Comparison of ENCODE assay signal across 16 cellular contexts in genomic region chr9:136990233-136990911, GRCh38. TPM values are rescaled to one million over a fixed set of nuclear protein-coding genes. Genes with fewer than 3 reads are reported as not detected.
A peak's percentile ranks its signal among the peaks of the same experiment; 100 is the strongest.
DNase-seq lines count a peak whose midpoint lies in the region; ATAC-seq and TF ChIP-seq lines count a peak whose summit lies in the region.
"Had no signal": no experiment of that assay in that cellular context is flagged by ENCODE, and none has a peak within 500 bp of the region (broad histone marks: within the 10 kb centered on the region; RNA-seq: fewer than 3 reads in every experiment).

No MANE protein-coding gene starts in this region.

- CTCF ChIA-PET in activated CD8-positive, alpha-beta T cell treated with anti-CD3 and anti-CD28 coated beads for 36 hours (lab: Charles Lee), result interaction anchor here (0.9 to 5.8 kb wide), 4 partner anchors 8 to 45 kb away, joined by 3 to 48 read pairs (median 13); partner anchors contain the start of genes ABCA2 and LCNL1
- CTCF ChIA-PET in A673 (lab: Charles Lee), result no interaction called here

- no peak for TF ChIP-seq CTCF in GM23338 (conservative IDR thresholded peaks at IDR 0.05; ENCODE audit: low read depth in 2 of 2)
- TF ChIP-seq CTCF in activated CD8-positive, alpha-beta T cell treated with anti-CD3 and anti-CD28 coated beads for 36 hours (IDR thresholded peaks at IDR 0.05), result no peak
- TF ChIP-seq CTCF in nephron progenitor cell (IDR thresholded peaks at IDR 0.05), result no peak
- TF ChIP-seq CTCF in A673 (conservative IDR thresholded peaks at IDR 0.05; ENCODE audit: low read depth, low read length), result no peak

- H3K27ac ChIP-seq in GM23338 (ENCODE audit: low read depth) (no peak overlapping the region), A673 (ENCODE audit: low read depth, low read length, poor library complexity, severe bottlenecking) (no peak overlapping the region)
- H3K27ac ChIP-seq: prostate gland, tibial artery had no signal

- H4K20me1 ChIP-seq in GM23338 (replicated peaks; ENCODE audit: insufficient read depth), result no peaks in the 10 kb centered on the region

- H3K4me2 ChIP-seq in GM23338, result no peak overlapping the region

- peak overlapping the region; percentile 26 for H3K27ac Mint-ChIP-seq in activated T-cell treated with anti-CD3 and anti-CD28 coated beads, Interleukin-2, amount 50 U/mL, for 72 hours
- H3K27ac Mint-ChIP-seq in GM23338 (no peak overlapping the region), nephron progenitor cell (no peak overlapping the region)
- H3K27ac Mint-ChIP-seq in activated CD8-positive, alpha-beta T cell treated with anti-CD3 and anti-CD28 coated beads for 36 hours, result no peak overlapping the region

- intact Hi-C loops in activated CD8-positive, alpha-beta T cell treated with anti-CD3 and anti-CD28 coated beads for 36 hours (cut with micrococcal nuclease), result no loop called here
- intact Hi-C loops in A673 (cut with micrococcal nuclease; ENCODE audit: unreplicated experiment), result no loop called here

- POLR2A ChIA-PET in activated CD8-positive, alpha-beta T cell treated with anti-CD3 and anti-CD28 coated beads for 36 hours (lab: Charles Lee), result interaction anchor here (0.9 to 1.8 kb wide), 4 partner anchors 9 to 128 kb away, joined by 3 to 5 read pairs (median 3); partner anchors contain the start of genes EDF1 and PTGDS
- POLR2A ChIA-PET in A673 (lab: Charles Lee; ENCODE audit: low non-redundant PET), result no interaction called here

- peak overlapping the region in 1 of 2 donors; percentile 11 for H3K4me3 Mint-ChIP-seq in activated T-cell treated with anti-CD3 and anti-CD28 coated beads, Interleukin-2, amount 50 U/mL, for 72 hours
- peak overlapping the region; percentile 16; the same call in 1 of the 3 replicates for H3K4me3 Mint-ChIP-seq in GM23338
- peak overlapping the region; percentile 86 for H3K4me3 Mint-ChIP-seq in activated CD8-positive, alpha-beta T cell treated with anti-CD3 and anti-CD28 coated beads for 36 hours
- H3K4me3 Mint-ChIP-seq in nephron progenitor cell, result peak overlapping the region; percentile 54

- H3K9me3 ChIP-seq in A673 (ENCODE audit: low read depth, low read length, poor library complexity, severe bottlenecking), result no peaks in the 10 kb centered on the region
- H3K9me3 ChIP-seq: gastroesophageal sphincter, prostate gland, tibial artery had no signal

- no peaks in the 10 kb centered on the region for H3K36me3 ChIP-seq in GM23338 (ENCODE audit: insufficient read depth)
- H3K36me3 ChIP-seq in A673 (ENCODE audit: insufficient read depth, low read length, poor library complexity, severe bottlenecking), result peaks cover 7% of the 10 kb centered on the region
- H3K36me3 ChIP-seq: prostate gland, tibial artery had no signal

- no peaks in the 10 kb centered on the region for H3K36me3 Mint-ChIP-seq in activated T-cell treated with anti-CD3 and anti-CD28 coated beads, Interleukin-2, amount 50 U/mL, for 72 hours (ENCODE audit: insufficient read depth in 2 of 2)
- H3K36me3 Mint-ChIP-seq in GM23338 (ENCODE audit: low read depth) (no peaks in the 10 kb centered on the region; the same call in 2 of the 3 replicates), nephron progenitor cell (ENCODE audit: low read depth) (no peaks in the 10 kb centered on the region)
- peaks cover 6% of the 10 kb centered on the region for H3K36me3 Mint-ChIP-seq in activated CD8-positive, alpha-beta T cell treated with anti-CD3 and anti-CD28 coated beads for 36 hours (ENCODE audit: low read depth)

- no TSS peak for BruUV-seq in A673 (replicated peaks; lab: Mats Ljungman, UMichigan)

- no peak for DNase-seq in activated T-cell treated with anti-CD3 and anti-CD28 coated beads, Interleukin-2, amount 50 U/mL, for 72 hours
- DNase-seq in activated T-cell treated with anti-CD3 and anti-CD28 coated beads for 4 hours (no peak), GM23338 (ENCODE audit: low spot score) (no peak), nephron progenitor cell (no peak), A673 (ENCODE audit: low spot score) (no peak), G401 (ENCODE audit: low spot score) (no peak), MV-4-11 (lab: John Stamatoyannopoulos, UW) (no peak)
- no peak for DNase-seq in activated CD8-positive, alpha-beta T cell treated with anti-CD3 and anti-CD28 coated beads for 36 hours
- DNase-seq: activated CD4-positive, alpha-beta T cell treated with anti-CD3 and anti-CD28 coated beads, Interleukin-2, amount 50 U/mL, for 1 hour; midbrain; NCI-H1092; NCI-H524; tibial artery had no signal

- no peaks in the 10 kb centered on the region for H3K9me2 ChIP-seq in GM23338 (ENCODE audit: insufficient read depth)

- H3K27me3 Mint-ChIP-seq in activated T-cell treated with anti-CD3 and anti-CD28 coated beads, Interleukin-2, amount 50 U/mL, for 72 hours (ENCODE audit: low read depth), result peaks cover 5% of the 10 kb centered on the region
- H3K27me3 Mint-ChIP-seq in GM23338 (ENCODE audit: insufficient read depth, low read depth, poor library complexity) (peaks cover 33% of the 10 kb centered on the region), nephron progenitor cell (ENCODE audit: low read depth, poor library complexity) (peaks cover 32% of the 10 kb centered on the region)
- H3K27me3 Mint-ChIP-seq in activated CD8-positive, alpha-beta T cell treated with anti-CD3 and anti-CD28 coated beads for 36 hours, result peaks cover 4% of the 10 kb centered on the region

- ATAC-seq in activated T-cell treated with anti-CD3 and anti-CD28 coated beads, Interleukin-2, amount 50 U/mL, for 72 hours (replicated peaks in 1 of 2), result no peak
- ATAC-seq in GM23338, result no peak
- no peak for ATAC-seq in activated CD8-positive, alpha-beta T cell treated with anti-CD3 and anti-CD28 coated beads for 36 hours
- ATAC-seq: gastroesophageal sphincter had no signal

- H3K9me3 Mint-ChIP-seq in activated T-cell treated with anti-CD3 and anti-CD28 coated beads, Interleukin-2, amount 50 U/mL, for 72 hours, result no peaks in the 10 kb centered on the region
- peaks cover 10% of the 10 kb centered on the region for H3K9me3 Mint-ChIP-seq in GM23338
- H3K9me3 Mint-ChIP-seq in activated CD8-positive, alpha-beta T cell treated with anti-CD3 and anti-CD28 coated beads for 36 hours, result no peaks in the 10 kb centered on the region
- H3K9me3 Mint-ChIP-seq in nephron progenitor cell, result peaks cover 18% of the 10 kb centered on the region

- H3F3A ChIP-seq in GM23338 (replicated peaks; ENCODE audit: low read depth), result no peaks in the 10 kb centered on the region

- H3K4me1 ChIP-seq in GM23338 (ENCODE audit: insufficient read depth) (peaks cover 3% of the 10 kb centered on the region; the same call in 1 of the 2 replicates), A673 (ENCODE audit: insufficient read depth, low read length, poor library complexity, severe bottlenecking) (peaks cover 13% of the 10 kb centered on the region)

- no peaks in the 10 kb centered on the region for H3K79me2 ChIP-seq in GM23338 (replicated peaks; ENCODE audit: insufficient read depth)

- H2AFZ ChIP-seq in GM23338, result no peak overlapping the region

- H3K27me3 ChIP-seq in GM23338 (ENCODE audit: insufficient read depth) (peaks cover 45% of the 10 kb centered on the region), A673 (replicated peaks; ENCODE audit: insufficient read depth, low read depth, low read length, poor library complexity) (no peaks in the 10 kb centered on the region)

- in situ Hi-C loops in G401 (cut with HindIII; ENCODE audit: low sequenced_read_pairs), result no loop called here

- H3K4me1 Mint-ChIP-seq in activated T-cell treated with anti-CD3 and anti-CD28 coated beads, Interleukin-2, amount 50 U/mL, for 72 hours (ENCODE audit: low read depth), result peaks cover 15% of the 10 kb centered on the region
- H3K4me1 Mint-ChIP-seq in GM23338 (no peaks in the 10 kb centered on the region; the same call in 2 of the 3 replicates), nephron progenitor cell (peaks cover 25% of the 10 kb centered on the region)
- H3K4me1 Mint-ChIP-seq in activated CD8-positive, alpha-beta T cell treated with anti-CD3 and anti-CD28 coated beads for 36 hours (ENCODE audit: low read depth), result peaks cover 15% of the 10 kb centered on the region

- no peak overlapping the region for H3K4me3 ChIP-seq in GM23338
- H3K4me3 ChIP-seq in A673 (ENCODE audit: low read depth, low read length, poor library complexity, severe bottlenecking), result no peak overlapping the region
- H3K4me3 ChIP-seq: gastroesophageal sphincter, prostate gland, tibial artery had no signal

RNA-seq across cellular contexts. Expression of gene PAXX, which starts 1.9 kb away (rescaled TPM):
- total RNA-seq in activated T-cell treated with anti-CD3 and anti-CD28 coated beads, Interleukin-2, amount 50 U/mL, for 72 hours, result 10 to 100 TPM; 51.8 to 56.9 TPM
- total RNA-seq in GM23338 (2014; rRNA removed; shearing (Covaris generic)), result 33.9 and 71.5 TPM in 2 replicates
- polyA plus RNA-seq in GM23338 (2016; fragmentation: Nextera tagmentation; extraction: Ambion mirVana), result 86.0 and 88.3 TPM in 2 replicates
- total RNA-seq in activated CD8-positive, alpha-beta T cell treated with anti-CD3 and anti-CD28 coated beads for 36 hours, result 10 to 100 TPM; 60.5 to 61.8 TPM
- 91.5 and 99.5 TPM in 2 replicates for total RNA-seq in A673 (2021)
- 52.2 and 79.6 TPM in 2 replicates for total RNA-seq in G401 (2014; rRNA removed; shearing (Covaris generic))

RNA-seq across cellular contexts. Expression of gene CLIC3, which starts 6.0 kb away (rescaled TPM):
- under 1 TPM; 0.43 to 0.65 TPM for total RNA-seq in activated T-cell treated with anti-CD3 and anti-CD28 coated beads, Interleukin-2, amount 50 U/mL, for 72 hours
- total RNA-seq in GM23338 (2014; rRNA removed; shearing (Covaris generic)), result 0.56 TPM in 1 of 2 replicates, not detected in the other
- 0.53 and 0.57 TPM in 2 replicates for polyA plus RNA-seq in GM23338 (2016; fragmentation: Nextera tagmentation; extraction: Ambion mirVana)
- not detected for total RNA-seq in activated CD8-positive, alpha-beta T cell treated with anti-CD3 and anti-CD28 coated beads for 36 hours
- total RNA-seq in A673 (2021), result not detected in 2 replicates
- total RNA-seq in G401 (2014; rRNA removed; shearing (Covaris generic)), result 2.1 and 6.2 TPM in 2 replicates
- total RNA-seq: endothelial cell of umbilical vein had no signal

RNA-seq across cellular contexts. Expression of gene LCNL1, which starts 7.6 kb away (rescaled TPM):
- total RNA-seq in activated T-cell treated with anti-CD3 and anti-CD28 coated beads, Interleukin-2, amount 50 U/mL, for 72 hours, result not detected
- total RNA-seq in GM23338 (2014; rRNA removed; shearing (Covaris generic)), result not detected in 2 replicates
- polyA plus RNA-seq in GM23338 (2016; fragmentation: Nextera tagmentation; extraction: Ambion mirVana), result 0.11 and 0.14 TPM in 2 replicates
- total RNA-seq in activated CD8-positive, alpha-beta T cell treated with anti-CD3 and anti-CD28 coated beads for 36 hours, result not detected
- not detected in 2 replicates for total RNA-seq in A673 (2021)
- total RNA-seq in G401 (2014; rRNA removed; shearing (Covaris generic)), result not detected in 2 replicates
- total RNA-seq: endothelial cell of umbilical vein had no signal
- polyA plus RNA-seq: endothelial cell of umbilical vein had no signal

RNA-seq across cellular contexts. Expression of gene PTGDS, which starts 13.1 kb away (rescaled TPM):
- not detected for total RNA-seq in activated T-cell treated with anti-CD3 and anti-CD28 coated beads, Interleukin-2, amount 50 U/mL, for 72 hours
- 1.9 TPM in 1 of 2 replicates, not detected in the other for total RNA-seq in GM23338 (2014; rRNA removed; shearing (Covaris generic))
- 3.1 and 5.9 TPM in 2 replicates for polyA plus RNA-seq in GM23338 (2016; fragmentation: Nextera tagmentation; extraction: Ambion mirVana)
- total RNA-seq in activated CD8-positive, alpha-beta T cell treated with anti-CD3 and anti-CD28 coated beads for 36 hours, result not detected
- total RNA-seq in A673 (2021), result not detected in 2 replicates
- total RNA-seq in G401 (2014; rRNA removed; shearing (Covaris generic)), result 4.7 TPM in 1 of 2 replicates, not detected in the other
- total RNA-seq: endothelial cell of umbilical vein had no signal
- polyA plus RNA-seq: endothelial cell of umbilical vein had no signal

RNA-seq across cellular contexts. Expression of gene ABCA2, which starts 37.7 kb away (rescaled TPM):
- 10 to 100 TPM; 23.9 to 27.5 TPM for total RNA-seq in activated T-cell treated with anti-CD3 and anti-CD28 coated beads, Interleukin-2, amount 50 U/mL, for 72 hours
- 14.2 and 16.0 TPM in 2 replicates for total RNA-seq in GM23338 (2014; rRNA removed; shearing (Covaris generic))
- 5.6 and 7.0 TPM in 2 replicates for polyA plus RNA-seq in GM23338 (2016; fragmentation: Nextera tagmentation; extraction: Ambion mirVana)
- total RNA-seq in activated CD8-positive, alpha-beta T cell treated with anti-CD3 and anti-CD28 coated beads for 36 hours, result 10 to 100 TPM; 11.8 to 16.2 TPM
- total RNA-seq in A673 (2021), result 27.8 and 38.9 TPM in 2 replicates
- 8.5 and 12.3 TPM in 2 replicates for total RNA-seq in G401 (2014; rRNA removed; shearing (Covaris generic))
